ENCODE assay signal across 28 cellular contexts in the genomic region with DNA sequence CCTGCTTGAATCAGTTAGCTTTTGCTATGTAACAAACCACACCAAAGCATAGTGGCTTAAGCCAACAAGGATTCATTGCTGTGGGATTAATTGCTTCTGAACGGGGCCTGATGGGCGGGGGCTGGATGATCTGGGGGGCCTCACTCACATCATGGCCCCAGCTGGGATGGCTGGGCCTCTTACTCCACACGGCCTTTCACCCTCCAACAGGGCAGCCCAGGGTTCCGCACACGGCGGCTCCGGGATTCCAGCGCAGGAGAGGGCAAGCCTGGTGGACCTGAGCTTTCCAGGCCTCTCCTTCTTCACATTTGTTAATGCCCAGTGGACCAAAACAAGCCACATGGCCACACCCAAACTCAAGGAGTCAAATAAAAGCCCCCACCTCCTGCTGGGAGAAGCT.
"Had no signal": no experiment of that assay in that cellular context is flagged by ENCODE, and none has a peak within 500 bp of the region (broad histone marks: within the 10 kb centered on the region; RNA-seq: fewer than 3 reads in every experiment).

No MANE protein-coding gene starts in this region.

- DNase-seq: stimulated activated CD4-positive, alpha-beta T cell treated with anti-CD3 and anti-CD28 coated beads, Interleukin-2, amount 100 ng/mL, for 48 hours; stimulated activated CD4-positive, alpha-beta T cell treated with anti-CD3 and anti-CD28 coated beads, Interleukin-4, amount 100 ng/mL, for 1 hour; stimulated activated CD4-positive, alpha-beta T cell treated with anti-CD3 and anti-CD28 coated beads, Interleukin-4, amount 100 ng/mL, for 24 hours; stimulated activated CD4-positive, alpha-beta T cell treated with anti-CD3 and anti-CD28 coated beads, Interleukin-4, amount 100 ng/mL, for 4 hours; stimulated activated CD8-positive, alpha-beta memory T cell treated with anti-CD3 and anti-CD28 coated beads, Interleukin-4, amount 100 ng/mL, for 48 hours; stimulated activated naive B cell treated with anti-CD40 and anti-IgM and Interleukin-4, amounts not matched to agents 10 μg/mL and 1 μg/mL and 100 μg/mL, for 72 hours; stimulated activated naive CD4-positive, alpha-beta T cell; stimulated activated naive CD4-positive, alpha-beta T cell treated with Interleukin-2 at 50 U/mL for 16 hours; stimulated activated naive CD8-positive, alpha-beta T cell treated with anti-CD3 and anti-CD28 coated beads, Interleukin-15, amount 100 ng/mL, for 72 hours; stimulated activated naive CD8-positive, alpha-beta T cell treated with anti-CD3 and anti-CD28 coated beads, Interleukin-15, Interleukin-2, amounts not matched to agents 100 U/mL and 50 U/mL, for 24 hours; stomach; substantia nigra; testis; thyroid gland; tibial artery; transverse colon; trophoblast cell; upper lobe of left lung; upper lobe of right lung; uterus had no signal

- H3K4me3 ChIP-seq: stomach, suprapubic skin, testis, thoracic aorta, thyroid gland, tibial artery, tibial nerve, transverse colon, upper lobe of left lung, upper lobe of right lung, uterus, vagina had no signal

- H3K27ac Mint-ChIP-seq: stimulated activated effector memory CD8-positive, alpha-beta T cell treated with anti-CD3 and anti-CD28 coated beads, Interleukin-12 subunit alpha, Interleukin-12 subunit beta, amount 100 ng/mL, for 72 hours; stimulated activated memory B cell treated with anti-CD40 and anti-IgM and Interleukin-4, amounts not matched to agents 10 μg/mL and 1 μg/mL and 100 μg/mL, for 72 hours; stimulated activated naive B cell treated with anti-CD40 and anti-IgM and Interleukin-4, amounts not matched to agents 10 μg/mL and 1 μg/mL and 100 μg/mL, for 72 hours; stimulated activated naive CD8-positive, alpha-beta T cell treated with anti-CD3 and anti-CD28 coated beads, Interleukin-15, amount 100 ng/mL, for 72 hours; stimulated activated naive CD8-positive, alpha-beta T cell treated with anti-CD3 and anti-CD28 coated beads, Interleukin-15, Interleukin-2, amounts not matched to agents 100 ng/mL and 50 ng/mL, for 24 hours; type B pancreatic cell had no signal

- H3K36me3 ChIP-seq: stomach, suprapubic skin, thoracic aorta, thyroid gland, tibial artery, tibial nerve, transverse colon, upper lobe of left lung, upper lobe of right lung, uterus, vagina had no signal

- H3K4me1 Mint-ChIP-seq: stimulated activated effector memory CD8-positive, alpha-beta T cell treated with anti-CD3 and anti-CD28 coated beads, Interleukin-12 subunit alpha, Interleukin-12 subunit beta, amount 100 ng/mL, for 72 hours; stimulated activated memory B cell treated with anti-CD40 and anti-IgM and Interleukin-4, amounts not matched to agents 10 μg/mL and 1 μg/mL and 100 μg/mL, for 72 hours; stimulated activated naive B cell treated with anti-CD40 and anti-IgM and Interleukin-4, amounts not matched to agents 10 μg/mL and 1 μg/mL and 100 μg/mL, for 72 hours; stimulated activated naive CD8-positive, alpha-beta T cell treated with anti-CD3 and anti-CD28 coated beads, Interleukin-15, amount 100 ng/mL, for 72 hours had no signal

- H3K4me3 Mint-ChIP-seq: stimulated activated effector memory CD8-positive, alpha-beta T cell treated with anti-CD3 and anti-CD28 coated beads, Interleukin-12 subunit alpha, Interleukin-12 subunit beta, amount 100 ng/mL, for 72 hours; stimulated activated memory B cell treated with anti-CD40 and anti-IgM and Interleukin-4, amounts not matched to agents 10 μg/mL and 1 μg/mL and 100 μg/mL, for 72 hours; stimulated activated naive B cell treated with anti-CD40 and anti-IgM and Interleukin-4, amounts not matched to agents 10 μg/mL and 1 μg/mL and 100 μg/mL, for 72 hours; stimulated activated naive CD8-positive, alpha-beta T cell treated with anti-CD3 and anti-CD28 coated beads, Interleukin-15, amount 100 ng/mL, for 72 hours; stimulated activated naive CD8-positive, alpha-beta T cell treated with anti-CD3 and anti-CD28 coated beads, Interleukin-15, Interleukin-2, amounts not matched to agents 100 ng/mL and 50 ng/mL, for 24 hours; type B pancreatic cell had no signal

- H3K9me3 Mint-ChIP-seq: stimulated activated effector memory CD8-positive, alpha-beta T cell treated with anti-CD3 and anti-CD28 coated beads, Interleukin-12 subunit alpha, Interleukin-12 subunit beta, amount 100 ng/mL, for 72 hours; stimulated activated memory B cell treated with anti-CD40 and anti-IgM and Interleukin-4, amounts not matched to agents 10 μg/mL and 1 μg/mL and 100 μg/mL, for 72 hours; stimulated activated naive B cell treated with anti-CD40 and anti-IgM and Interleukin-4, amounts not matched to agents 10 μg/mL and 1 μg/mL and 100 μg/mL, for 72 hours; stimulated activated naive CD8-positive, alpha-beta T cell treated with anti-CD3 and anti-CD28 coated beads, Interleukin-15, amount 100 ng/mL, for 72 hours; stimulated activated naive CD8-positive, alpha-beta T cell treated with anti-CD3 and anti-CD28 coated beads, Interleukin-15, Interleukin-2, amounts not matched to agents 100 ng/mL and 50 ng/mL, for 24 hours; type B pancreatic cell had no signal

- H3K27me3 Mint-ChIP-seq: stimulated activated memory B cell treated with anti-CD40 and anti-IgM and Interleukin-4, amounts not matched to agents 10 μg/mL and 1 μg/mL and 100 μg/mL, for 72 hours; stimulated activated naive B cell treated with anti-CD40 and anti-IgM and Interleukin-4, amounts not matched to agents 10 μg/mL and 1 μg/mL and 100 μg/mL, for 72 hours; stimulated activated naive CD8-positive, alpha-beta T cell treated with anti-CD3 and anti-CD28 coated beads, Interleukin-15, Interleukin-2, amounts not matched to agents 100 ng/mL and 50 ng/mL, for 24 hours; type B pancreatic cell had no signal

- ATAC-seq: stimulated activated effector memory CD8-positive, alpha-beta T cell treated with anti-CD3 and anti-CD28 coated beads, Interleukin-12 subunit alpha, Interleukin-12 subunit beta, amount 100 ng/mL, for 72 hours; stimulated activated memory B cell treated with anti-CD40 and anti-IgM and Interleukin-4, amounts not matched to agents 10 μg/mL and 1 μg/mL and 100 μg/mL, for 72 hours; stimulated activated naive B cell treated with anti-CD40 and anti-IgM and Interleukin-4, amounts not matched to agents 10 μg/mL and 1 μg/mL and 100 μg/mL, for 72 hours; stimulated activated naive CD8-positive, alpha-beta T cell treated with anti-CD3 and anti-CD28 coated beads, Interleukin-15, amount 100 ng/mL, for 72 hours; stimulated activated naive CD8-positive, alpha-beta T cell treated with anti-CD3 and anti-CD28 coated beads, Interleukin-15, Interleukin-2, amounts not matched to agents 100 U/mL and 50 U/mL, for 24 hours; upper lobe of right lung had no signal

- H3K9me3 ChIP-seq: stomach, suprapubic skin, testis, thoracic aorta, thyroid gland, tibial nerve, transverse colon, upper lobe of left lung, upper lobe of right lung, uterus, vagina had no signal

- H3K36me3 Mint-ChIP-seq: stimulated activated effector memory CD8-positive, alpha-beta T cell treated with anti-CD3 and anti-CD28 coated beads, Interleukin-12 subunit alpha, Interleukin-12 subunit beta, amount 100 ng/mL, for 72 hours; stimulated activated memory B cell treated with anti-CD40 and anti-IgM and Interleukin-4, amounts not matched to agents 10 μg/mL and 1 μg/mL and 100 μg/mL, for 72 hours; stimulated activated naive B cell treated with anti-CD40 and anti-IgM and Interleukin-4, amounts not matched to agents 10 μg/mL and 1 μg/mL and 100 μg/mL, for 72 hours; type B pancreatic cell had no signal

- H3K27ac ChIP-seq: stomach, suprapubic skin, testis, thoracic aorta, thyroid gland, tibial artery, tibial nerve, transverse colon, upper lobe of left lung, upper lobe of right lung, uterus, vagina had no signal

- H3K27me3 ChIP-seq: stomach, suprapubic skin, testis, thyroid gland, tibial nerve, transverse colon, upper lobe of left lung, upper lobe of right lung, uterus, vagina had no signal

- H3K4me1 ChIP-seq: stomach, testis, tibial artery, transverse colon, upper lobe of right lung, uterus had no signal
